In genomic region chr1:153699116-153699515, GRCh38 we compare ENCODE assay signal across 12 cellular contexts. TPM values are rescaled to one million over a fixed set of nuclear protein-coding genes. Genes with fewer than 3 reads are reported as not detected.
DNase-seq lines count a peak whose midpoint lies in the region; ATAC-seq, FAIRE-seq and TF ChIP-seq lines count a peak whose summit lies in the region.
"Had no signal": no experiment of that assay in that cellular context is flagged by ENCODE, and none has a peak within 500 bp of the region (broad histone marks: within the 10 kb centered on the region; RNA-seq: fewer than 3 reads in every experiment).

No MANE protein-coding gene starts in this region.

- no peak for TF ChIP-seq CTCF in ascending aorta (IDR thresholded peaks at IDR 0.05)
- no peak for TF ChIP-seq CTCF in kidney (IDR thresholded peaks at IDR 0.05; ENCODE audit: borderline replicate concordance, extremely low read depth, insufficient read depth)

- H3K36me3 ChIP-seq in GM23248 (ENCODE audit: low read depth): no peaks in the 10 kb centered on the region
- no peaks in the 10 kb centered on the region for H3K36me3 ChIP-seq in ascending aorta
- H3K36me3 ChIP-seq in kidney (ENCODE audit: control insufficient read depth in 1 of 2, insufficient read depth in 2 of 2, low read length in 2 of 2): no peaks in the 10 kb centered on the region
- H3K36me3 ChIP-seq in stomach smooth muscle (ENCODE audit: control insufficient read depth in 2 of 2, insufficient read depth in 2 of 2, low read length in 2 of 2): no peaks in the 10 kb centered on the region

- no peaks in the 10 kb centered on the region for H4K20me1 ChIP-seq in GM23248 (ENCODE audit: insufficient read depth)

- H3K9me3 ChIP-seq in GM23248 (ENCODE audit: low read depth) (no peaks in the 10 kb centered on the region), ascending aorta (no peaks in the 10 kb centered on the region), kidney (ENCODE audit: control insufficient read depth in 1 of 2, low read length in 2 of 2) (no peaks in the 10 kb centered on the region), stomach smooth muscle (ENCODE audit: control insufficient read depth in 2 of 2, low read length in 2 of 2) (no peaks in the 10 kb centered on the region)

- peak; percentile 89 for DNase-seq in GM23248
- no peak for DNase-seq in ascending aorta (ENCODE audit: low spot score in 2 of 2)
- no peak for DNase-seq in kidney
- no peak for DNase-seq in nucleus accumbens (lab: John Stamatoyannopoulos, UW)
- no peak for DNase-seq in activated CD4-positive, alpha-beta T cell treated with anti-CD3 and anti-CD28 coated beads for 4 hours
- no peak for DNase-seq in NCI-H1092 (lab: John Stamatoyannopoulos, UW)
- DNase-seq: activated CD4-positive, alpha-beta memory T cell treated with anti-CD3 and anti-CD28 coated beads for 36 hours; DMS53; Kasumi-1; NCI-H345 had no signal

- no peaks in the 10 kb centered on the region for H3K27me3 ChIP-seq in GM23248 (replicated peaks; ENCODE audit: insufficient read depth)
- H3K27me3 ChIP-seq in ascending aorta: no peaks in the 10 kb centered on the region
- no peaks in the 10 kb centered on the region for H3K27me3 ChIP-seq in stomach smooth muscle (ENCODE audit: control insufficient read depth in 1 of 2, insufficient read depth in 2 of 2, low read length in 2 of 2)

- in situ Hi-C loops in GM23248 (cut with MboI): no loop called here

- H3K4me1 ChIP-seq in GM23248 (ENCODE audit: insufficient read depth): peaks cover 32% of the 10 kb centered on the region
- H3K4me1 ChIP-seq in ascending aorta: peaks cover 16 to 33% of the 10 kb centered on the region in 2 donors
- H3K4me1 ChIP-seq in kidney (ENCODE audit: control insufficient read depth in 1 of 2, insufficient read depth in 1 of 2, low read depth in 1 of 2, low read length in 2 of 2): peaks cover 4 to 6% of the 10 kb centered on the region in 2 donors
- H3K4me1 ChIP-seq in stomach smooth muscle (ENCODE audit: control insufficient read depth, insufficient read depth, low read length): peaks cover 16% of the 10 kb centered on the region

- H3K9ac ChIP-seq in GM23248 (no peak overlapping the region), kidney (ENCODE audit: low read length in 2 of 2) (peak overlapping the region in 1 of 2 donors; percentile 6), stomach smooth muscle (ENCODE audit: low read length in 2 of 2) (no peak overlapping the region)

- no peak for ATAC-seq in GM19463 (IDR thresholded peaks at IDR 0.05; ENCODE audit: unreplicated experiment)

- intact Hi-C loops in ascending aorta (cut with DNase I) (no loop called here), kidney (cut with DNase I) (no loop called here)

- H3K79me2 ChIP-seq in GM23248 (ENCODE audit: insufficient read depth): no peaks in the 10 kb centered on the region

- H2AFZ ChIP-seq in GM23248: peak overlapping the region; percentile 28; the same call in 1 of the 2 replicates

- H3K4me3 ChIP-seq in GM23248: no peak overlapping the region
- no peak overlapping the region for H3K4me3 ChIP-seq in ascending aorta
- no peak overlapping the region for H3K4me3 ChIP-seq in kidney (ENCODE audit: low read length in 2 of 2)
- H3K4me3 ChIP-seq in stomach smooth muscle (ENCODE audit: low read length in 2 of 2): no peak overlapping the region

- peak overlapping the region; percentile 39 for H3K4me2 ChIP-seq in GM23248 (ENCODE audit: unreplicated experiment)

- FAIRE-seq in kidney (lab: Jason Lieb, UNC): no peak

- H3K9me2 ChIP-seq in GM23248 (ENCODE audit: insufficient read depth): no peaks in the 10 kb centered on the region

- H3K27ac ChIP-seq in GM23248: peak overlapping the region; percentile 77
- peak overlapping the region; percentile 99 to 100 for H3K27ac ChIP-seq in ascending aorta
- H3K27ac ChIP-seq in kidney (ENCODE audit: low read depth in 2 of 2, low read length in 2 of 2): peak overlapping the region; percentile 68 to 78
- H3K27ac ChIP-seq in stomach smooth muscle (ENCODE audit: low read length): peak overlapping the region; percentile 60

- H3F3A ChIP-seq in GM23248 (ENCODE audit: insufficient read depth): peaks cover 10% of the 10 kb centered on the region

RNA-seq across cellular contexts. Expression of gene NPR1, which starts 20.6 kb away (rescaled TPM):
- 0.25 TPM in 1 of 2 replicates, not detected in the other for total RNA-seq in GM23248 (2014; rRNA removed; shearing (Covaris generic))
- polyA plus RNA-seq in GM23248 (2016; fragmentation: Nextera tagmentation; extraction: Ambion mirVana) (0.09 and 0.19 TPM in 2 replicates), kidney (ENCODE audit: insufficient read depth, low read depth, low replicate concordance) (57.8 TPM)
- total RNA-seq in ascending aorta (187 TPM), kidney (89.3 TPM)

RNA-seq across cellular contexts. Expression of gene ILF2, which starts 28.3 kb away (rescaled TPM):
- 176 and 180 TPM in 2 replicates for total RNA-seq in GM23248 (2014; rRNA removed; shearing (Covaris generic))
- polyA plus RNA-seq in GM23248 (2016; fragmentation: Nextera tagmentation; extraction: Ambion mirVana) (174 and 178 TPM in 2 replicates), kidney (ENCODE audit: insufficient read depth, low read depth, low replicate concordance) (197 TPM)
- total RNA-seq in ascending aorta (37.5 TPM), kidney (110 TPM)

RNA-seq across cellular contexts. Expression of gene INTS3, which starts 28.7 kb away (rescaled TPM):
- total RNA-seq in GM23248 (2014; rRNA removed; shearing (Covaris generic)): 40.2 and 41.5 TPM in 2 replicates
- polyA plus RNA-seq in GM23248 (2016; fragmentation: Nextera tagmentation; extraction: Ambion mirVana): 17.3 and 19.9 TPM in 2 replicates
- total RNA-seq in ascending aorta: 55.9 TPM
- total RNA-seq in kidney: 74.8 TPM
- 42.7 TPM for polyA plus RNA-seq in kidney (ENCODE audit: insufficient read depth, low read depth, low replicate concordance)

RNA-seq across cellular contexts. Expression of gene SNAPIN, which starts 40.6 kb away (rescaled TPM):
- 50.2 and 70.5 TPM in 2 replicates for total RNA-seq in GM23248 (2014; rRNA removed; shearing (Covaris generic))
- polyA plus RNA-seq in GM23248 (2016; fragmentation: Nextera tagmentation; extraction: Ambion mirVana): 82.1 and 83.8 TPM in 2 replicates
- 61.0 TPM for total RNA-seq in ascending aorta
- total RNA-seq in kidney: 46.2 TPM
- polyA plus RNA-seq in kidney (ENCODE audit: insufficient read depth, low read depth, low replicate concordance): 59.8 TPM

Comparison
In these comparisons a context has a peak if more than half of its experiments do, and no peak if none do; other contexts are left out.
1. RNA of gene NPR1, which starts 20.6 kb away (total RNA-seq): 187 TPM in ascending aorta (single experiment) and 89.3 TPM in kidney (single experiment); 0.25 TPM in GM23248; every median in the first group is over 10 times any median in the second.
2. Peak in every context shown above with its lines, with median percentiles within 50 percentile points of each other: H3K27ac ChIP-seq.